ENCODE assay signal across 18 cellular contexts in genomic region chr15:40744810-40745152, GRCh38. TPM values are rescaled to one million over a fixed set of nuclear protein-coding genes. Genes with fewer than 3 reads are reported as not detected.
DNase-seq lines count a peak whose midpoint lies in the region; ATAC-seq and TF ChIP-seq lines count a peak whose summit lies in the region.
"Had no signal": no experiment of that assay in that cellular context is flagged by ENCODE, and none has a peak within 500 bp of the region (broad histone marks: within the 10 kb centered on the region; RNA-seq: fewer than 3 reads in every experiment).

No MANE protein-coding gene starts in this region.

- H3K4ac ChIP-seq in neuronal stem cell (ENCODE audit: low read length): no peak overlapping the region

- H3K4me1 Mint-ChIP-seq in T-helper 2 cell treated with Interferon-gamma antibody and Interleukin-4, amounts not matched to agents 5 μg/mL and 100 μg/mL, for 36 hours (ENCODE audit: low read depth): peaks cover 26% of the 10 kb centered on the region
- H3K4me1 Mint-ChIP-seq in activated naive CD8-positive, alpha-beta T cell treated with anti-CD3 and anti-CD28 coated beads, Interleukin-2, amount 10 ng/mL, durations not matched to agents 7 days and 5 days: peaks cover 42% of the 10 kb centered on the region

- intact Hi-C loops in prostate gland (cut with DNase I): loop anchor here (5.0 kb wide), 1 partner anchor 148 kb away; the partner anchor contains the start of gene VPS18

- no peak overlapping the region for H4K91ac ChIP-seq in neuronal stem cell (ENCODE audit: low read depth, low read length, poor library complexity)

- no peak overlapping the region for H3K18ac ChIP-seq in neuronal stem cell (ENCODE audit: low read length)

- H3K36me3 Mint-ChIP-seq in T-helper 2 cell treated with Interferon-gamma antibody and Interleukin-4, amounts not matched to agents 5 μg/mL and 100 μg/mL, for 36 hours (ENCODE audit: low read depth): peaks cover 51% of the 10 kb centered on the region
- H3K36me3 Mint-ChIP-seq in activated naive CD8-positive, alpha-beta T cell treated with anti-CD3 and anti-CD28 coated beads, Interleukin-2, amount 10 ng/mL, durations not matched to agents 7 days and 5 days: peaks cover 21% of the 10 kb centered on the region

- no CpG with 5 or more reads among the region's 5 CpGs for WGBS in neuronal stem cell (ENCODE audit: extremely low coverage in 2 of 2, insufficient read length in 2 of 2, insufficient replicate concordance in 1 of 2), 2 donors
- 76% methylated on average over 5 of the region's 5 CpGs for WGBS in prostate gland

- no peak overlapping the region for H3K14ac ChIP-seq in neuronal stem cell (ENCODE audit: low read length)

- peak overlapping the region; percentile 98 for H3K27ac ChIP-seq in KMS-11
- H3K27ac ChIP-seq in neuronal stem cell (replicated peaks; ENCODE audit: low read length): no peak overlapping the region
- H3K27ac ChIP-seq in prostate gland: no peak overlapping the region
- H3K27ac ChIP-seq: ascending aorta, colonic mucosa, SK-N-MC had no signal

- H3K27ac Mint-ChIP-seq in T-helper 2 cell treated with Interferon-gamma antibody and Interleukin-4, amounts not matched to agents 5 μg/mL and 100 μg/mL, for 36 hours: peak overlapping the region; percentile 95
- peak overlapping the region; percentile 92 for H3K27ac Mint-ChIP-seq in activated naive CD8-positive, alpha-beta T cell treated with anti-CD3 and anti-CD28 coated beads, Interleukin-2, amount 10 ng/mL, durations not matched to agents 7 days and 5 days

- H3K27me3 Mint-ChIP-seq in T-helper 2 cell treated with Interferon-gamma antibody and Interleukin-4, amounts not matched to agents 5 μg/mL and 100 μg/mL, for 36 hours (ENCODE audit: low read depth): no peaks in the 10 kb centered on the region
- H3K27me3 Mint-ChIP-seq in activated naive CD8-positive, alpha-beta T cell treated with anti-CD3 and anti-CD28 coated beads, Interleukin-2, amount 10 ng/mL, durations not matched to agents 7 days and 5 days: no peaks in the 10 kb centered on the region
- H3K27me3 Mint-ChIP-seq: IgD-negative memory B cell had no signal

- H2BK120ac ChIP-seq in neuronal stem cell (ENCODE audit: low read depth, low read length): no peak overlapping the region

- H3K9me3 ChIP-seq in neuronal stem cell (replicated peaks in 1 of 2; ENCODE audit: control insufficient read depth in 2 of 2, insufficient read depth in 1 of 2, low read depth in 1 of 2, low read length in 2 of 2): no peaks in the 10 kb centered on the region
- H3K9me3 ChIP-seq in prostate gland: no peaks in the 10 kb centered on the region
- H3K9me3 ChIP-seq: ascending aorta, colonic mucosa, spleen had no signal

- H3K9me3 Mint-ChIP-seq in T-helper 2 cell treated with Interferon-gamma antibody and Interleukin-4, amounts not matched to agents 5 μg/mL and 100 μg/mL, for 36 hours: no peaks in the 10 kb centered on the region
- no peaks in the 10 kb centered on the region for H3K9me3 Mint-ChIP-seq in activated naive CD8-positive, alpha-beta T cell treated with anti-CD3 and anti-CD28 coated beads, Interleukin-2, amount 10 ng/mL, durations not matched to agents 7 days and 5 days
- H3K9me3 Mint-ChIP-seq: IgD-negative memory B cell had no signal

- H3K9ac ChIP-seq in KMS-11: peak overlapping the region; percentile 77; the same call in 1 of the 2 replicates
- H3K9ac ChIP-seq in neuronal stem cell (ENCODE audit: low read depth, low read length, poor library complexity): peak overlapping the region; percentile 81

- no peak overlapping the region for H2BK5ac ChIP-seq in neuronal stem cell (ENCODE audit: low read length)

- POLR2A ChIA-PET in activated naive CD8-positive, alpha-beta T cell treated with anti-CD3 and anti-CD28 coated beads, Interleukin-2, amount 10 ng/mL, durations not matched to agents 7 days and 5 days (lab: Charles Lee): interaction anchor here (0.7 to 2.4 kb wide), 5 partner anchors 8 to 129 kb away, joined by 8 to 21 read pairs (median 10); partner anchors contain the start of genes C15orf62, GCHFR and RAD51

- H2BK12ac ChIP-seq in neuronal stem cell (ENCODE audit: low read length): no peak overlapping the region

- no peaks in the 10 kb centered on the region; the same call in 1 of the 2 replicates for H3K79me2 ChIP-seq in KMS-11 (ENCODE audit: insufficient read depth, low read depth)

- H3K36me3 ChIP-seq in KMS-11 (ENCODE audit: insufficient read depth) (peaks cover 2% of the 10 kb centered on the region; the same call in 1 of the 2 replicates), neuronal stem cell (replicated peaks in 1 of 2; ENCODE audit: control insufficient read depth in 2 of 2, insufficient read depth in 2 of 2, low read length in 2 of 2) (peaks cover 21 to 81% of the 10 kb centered on the region in 2 donors), prostate gland (peaks cover 6 to 21% of the 10 kb centered on the region in 2 donors)

- no peak overlapping the region for H2AK5ac ChIP-seq in neuronal stem cell (ENCODE audit: low read depth, low read length)

- H3K4me3 ChIP-seq in KMS-11 (IDR thresholded peaks at IDR 0.05; ENCODE audit: insufficient read depth, low read depth, low read length) (no peak overlapping the region), neuronal stem cell (ENCODE audit: low read length in 2 of 2) (no peak overlapping the region), prostate gland (no peak overlapping the region)
- H3K4me3 ChIP-seq: ascending aorta, colonic mucosa, GM12878, SK-N-MC, spleen had no signal

- no peak overlapping the region for H4K8ac ChIP-seq in neuronal stem cell (ENCODE audit: low read depth, low read length)

- H4K20me1 ChIP-seq in KMS-11 (ENCODE audit: insufficient read depth): no peaks in the 10 kb centered on the region

- no peak overlapping the region for H3K4me3 Mint-ChIP-seq in T-helper 2 cell treated with Interferon-gamma antibody and Interleukin-4, amounts not matched to agents 5 μg/mL and 100 μg/mL, for 36 hours
- no peak overlapping the region for H3K4me3 Mint-ChIP-seq in activated naive CD8-positive, alpha-beta T cell treated with anti-CD3 and anti-CD28 coated beads, Interleukin-2, amount 10 ng/mL, durations not matched to agents 7 days and 5 days
- H3K4me3 Mint-ChIP-seq: IgD-negative memory B cell had no signal

- TF ChIP-seq POLR2A in prostate gland (IDR thresholded peaks at IDR 0.05): no peak

- H3K27me3 ChIP-seq in KMS-11 (ENCODE audit: insufficient read depth, low read depth) (no peaks in the 10 kb centered on the region), neuronal stem cell (ENCODE audit: control insufficient read depth in 3 of 3, insufficient read depth in 3 of 3, low read depth in 1 of 3, low read length in 3 of 3) (no peaks in the 10 kb centered on the region), prostate gland (replicated peaks; ENCODE audit: insufficient read depth) (no peaks in the 10 kb centered on the region)
- H3K27me3 ChIP-seq: ascending aorta, colonic mucosa, spleen had no signal

- TF ChIP-seq CTCF in KMS-11 (conservative IDR thresholded peaks at IDR 0.05; ENCODE audit: low read depth, low read length) (no peak), prostate gland (IDR thresholded peaks at IDR 0.05) (no peak)

- H3K79me1 ChIP-seq in neuronal stem cell (ENCODE audit: low read depth, low read length): no peaks in the 10 kb centered on the region

- H2BK15ac ChIP-seq in neuronal stem cell (ENCODE audit: low read length): no peak overlapping the region

- ATAC-seq in activated naive CD8-positive, alpha-beta T cell treated with anti-CD3 and anti-CD28 coated beads, Interleukin-2, amount 10 ng/mL, durations not matched to agents 7 days and 5 days (ENCODE audit: low read depth): no peak
- ATAC-seq in HG03469 (IDR thresholded peaks at IDR 0.05; ENCODE audit: unreplicated experiment): no peak
- no peak for ATAC-seq in SK-N-SH treated with all-trans-retinoic acid at 6 μM for 48 hours
- ATAC-seq: GM12878 had no signal

- peaks cover 90% of the 10 kb centered on the region for H3K4me1 ChIP-seq in KMS-11 (ENCODE audit: low read depth, poor library complexity, severe bottlenecking)
- peaks cover 3 to 5% of the 10 kb centered on the region in 2 donors for H3K4me1 ChIP-seq in neuronal stem cell (ENCODE audit: control insufficient read depth in 2 of 2, insufficient read depth in 1 of 2, low read depth in 1 of 2, low read length in 2 of 2)
- no peaks in the 10 kb centered on the region for H3K4me1 ChIP-seq in prostate gland (replicated peaks)
- H3K4me1 ChIP-seq: ascending aorta, colonic mucosa had no signal

- DNase-seq in T-helper 2 cell treated with Interferon-gamma antibody and Interleukin-4, amounts not matched to agents 5 μg/mL and 100 μg/mL, for 36 hours (ENCODE audit: low spot score): no peak
- DNase-seq in T-helper 2 cell (no peak), neuronal stem cell (ENCODE audit: low spot score) (no peak), prostate gland (ENCODE audit: low spot score) (no peak)
- no peak for DNase-seq in activated naive CD8-positive, alpha-beta T cell treated with anti-CD3 and anti-CD28 coated beads, Interleukin-2, amount 10 ng/mL, durations not matched to agents 7 days and 5 days
- DNase-seq: colonic mucosa, NCI-H1092, NCI-H510A, nucleus accumbens, spleen had no signal

- H3K23ac ChIP-seq in neuronal stem cell (ENCODE audit: low read depth, low read length, poor library complexity): no peak overlapping the region

- no peak overlapping the region for H2AFZ ChIP-seq in KMS-11 (ENCODE audit: low read depth)
- no peak overlapping the region for H2AFZ ChIP-seq in neuronal stem cell (ENCODE audit: low read length)

- H3K4me2 ChIP-seq in KMS-11 (peak overlapping the region; percentile 90), neuronal stem cell (ENCODE audit: insufficient read depth, low read length, poor library complexity, severe bottlenecking) (no peak overlapping the region)

TF ChIP-seq in SK-N-SH treated with all-trans-retinoic acid at 6 μM for 48 hours, 23 proteins besides CTCF, POLR2A, EP300 and RAD21 (continues in another document):
- no peak for TF ChIP-seq ZFP3 (CRISPR knock-in tag; IDR thresholded peaks at IDR 0.05)

RNA-seq across cellular contexts. Expression of gene RMDN3, which starts 10.3 kb away (rescaled TPM):
- total RNA-seq in activated naive CD8-positive, alpha-beta T cell treated with anti-CD3 and anti-CD28 coated beads, Interleukin-2, amount 10 ng/mL, durations not matched to agents 7 days and 5 days: 10 to 100 TPM; 32.5 to 36.4 TPM
- 9.7 TPM for polyA plus RNA-seq in neuronal stem cell (2013, experiment 1 of 2)
- 9.2 TPM for polyA plus RNA-seq in neuronal stem cell (2013, experiment 2 of 2)
- 10 to 100 TPM; 28.2 to 31.9 TPM for total RNA-seq in prostate gland

RNA-seq across cellular contexts. Expression of gene GCHFR, which starts 19.1 kb away (rescaled TPM):
- total RNA-seq in activated naive CD8-positive, alpha-beta T cell treated with anti-CD3 and anti-CD28 coated beads, Interleukin-2, amount 10 ng/mL, durations not matched to agents 7 days and 5 days: 10 to 100 TPM; 58.2 to 61.5 TPM
- polyA plus RNA-seq in neuronal stem cell (2013, experiment 1 of 2): 1.4 TPM
- 1.7 TPM for polyA plus RNA-seq in neuronal stem cell (2013, experiment 2 of 2)
- total RNA-seq in prostate gland: 10 to 100 TPM; 14.3 to 61.3 TPM

RNA-seq across cellular contexts. Expression of gene C15orf62, which starts 25.0 kb away (rescaled TPM):
- total RNA-seq in activated naive CD8-positive, alpha-beta T cell treated with anti-CD3 and anti-CD28 coated beads, Interleukin-2, amount 10 ng/mL, durations not matched to agents 7 days and 5 days: 1 to 10 TPM; 2.4 TPM
- polyA plus RNA-seq in neuronal stem cell (2013, experiment 1 of 2): 0.03 TPM
- polyA plus RNA-seq in neuronal stem cell (2013, experiment 2 of 2): not detected
- total RNA-seq in prostate gland: 1 to 10 TPM in 1 of 2 donors, under 1 TPM in 1; 0.51 to 1.3 TPM
- total RNA-seq: ascending aorta, glomerular endothelial cell had no signal

RNA-seq across cellular contexts. Expression of gene RAD51, which starts 49.8 kb away (rescaled TPM):
- 10 to 100 TPM; 52.4 to 54.5 TPM for total RNA-seq in activated naive CD8-positive, alpha-beta T cell treated with anti-CD3 and anti-CD28 coated beads, Interleukin-2, amount 10 ng/mL, durations not matched to agents 7 days and 5 days
- polyA plus RNA-seq in neuronal stem cell (2013, experiment 1 of 2): 15.1 TPM
- polyA plus RNA-seq in neuronal stem cell (2013, experiment 2 of 2): 14.5 TPM
- 1 to 10 TPM in 1 of 2 donors, under 1 TPM in 1; 0.82 to 5.1 TPM for total RNA-seq in prostate gland
- total RNA-seq: ascending aorta had no signal
